ENCODE assay signal across 14 cellular contexts in the genomic region with DNA sequence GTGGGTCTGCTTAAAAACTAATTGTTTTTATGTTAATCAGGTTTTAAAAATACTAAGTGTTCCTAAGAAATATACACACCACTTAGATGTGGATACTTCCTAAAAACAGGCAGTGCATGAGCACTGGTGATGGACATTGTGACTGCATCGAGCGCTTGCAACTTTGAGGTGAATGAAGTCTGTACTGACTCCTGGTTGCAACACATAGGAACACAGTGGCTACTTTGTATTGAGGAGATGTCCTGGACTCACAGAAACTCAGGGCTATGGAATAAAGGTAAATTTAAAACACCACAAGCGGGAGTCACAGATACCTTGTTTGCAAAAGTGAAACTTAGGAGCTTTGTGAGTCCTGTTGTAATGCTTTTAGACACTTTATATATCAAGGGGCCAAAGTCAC. TPM values are rescaled to one million over a fixed set of nuclear protein-coding genes. Genes with fewer than 3 reads are reported as not detected.
DNase-seq lines count a peak whose midpoint lies in the region; ATAC-seq and TF ChIP-seq lines count a peak whose summit lies in the region.
"Had no signal": no experiment of that assay in that cellular context is flagged by ENCODE, and none has a peak within 500 bp of the region (broad histone marks: within the 10 kb centered on the region; RNA-seq: fewer than 3 reads in every experiment).

No MANE protein-coding gene starts in this region.

- in situ Hi-C loops in SK-MEL-5 (cut with HindIII; ENCODE audit: low pct_unique_long_range_greater_than_20kb, low sequenced_read_pairs), result no loop called here

- H3K27ac Mint-ChIP-seq in immature natural killer cell, result no peak overlapping the region

- peaks cover 29% of the 10 kb centered on the region for H3K27me3 ChIP-seq in left ventricle myocardium inferior (ENCODE audit: low read depth)
- no peaks in the 10 kb centered on the region for H3K27me3 ChIP-seq in thoracic aorta (replicated peaks; ENCODE audit: insufficient read depth)
- H3K27me3 ChIP-seq: breast epithelium had no signal

- no peak for TF ChIP-seq CTCF in left ventricle myocardium inferior (IDR thresholded peaks at IDR 0.05; ENCODE audit: borderline replicate concordance)
- TF ChIP-seq CTCF in thoracic aorta (IDR thresholded peaks at IDR 0.05), result no peak

- peaks cover 22 to 23% of the 10 kb centered on the region in 2 donors for H3K4me1 Mint-ChIP-seq in immature natural killer cell

- H3K4me3 ChIP-seq in left ventricle myocardium inferior, result peak overlapping the region; percentile 83
- H3K4me3 ChIP-seq in thoracic aorta, result peak overlapping the region; percentile 91

- H3K4me1 ChIP-seq in left ventricle myocardium inferior (peaks cover 20% of the 10 kb centered on the region), thoracic aorta (ENCODE audit: control insufficient read depth in 1 of 2, low read depth in 2 of 2) (peaks cover 4 to 13% of the 10 kb centered on the region in 2 donors)
- H3K4me1 ChIP-seq: breast epithelium, prostate gland had no signal

- H3K9me3 Mint-ChIP-seq in immature natural killer cell, result no peaks in the 10 kb centered on the region

- DNase-seq in left ventricle myocardium inferior (no peak), Right ventricle myocardium superior (no peak), SK-MEL-5 (ENCODE audit: low read depth, low spot score) (peak; percentile 21), immature natural killer cell (no peak), thoracic aorta (ENCODE audit: low spot score) (no peak), SK-N-DZ (ENCODE audit: low spot score) (no peak), NCI-H2029 treated with DMSO at 0.1 percent for 48 hours (lab: John Stamatoyannopoulos, UW) (no peak)
- DNase-seq: Kasumi-1, NCI-H446 treated with DMSO at 0.1 percent for 48 hours had no signal

- peaks cover 11 to 14% (median 11%) of the 10 kb centered on the region in 3 donors for H3K36me3 Mint-ChIP-seq in immature natural killer cell

- peaks cover 14 to 28% (median 24%) of the 10 kb centered on the region in 3 donors for H3K27me3 Mint-ChIP-seq in immature natural killer cell (ENCODE audit: low read depth in 3 of 3)

- no peak overlapping the region for H3K27ac ChIP-seq in left ventricle myocardium inferior (replicated peaks)
- no peak overlapping the region for H3K27ac ChIP-seq in thoracic aorta
- H3K27ac ChIP-seq: HL-60 had no signal

- H3K36me3 ChIP-seq in left ventricle myocardium inferior (peaks cover 6% of the 10 kb centered on the region), thoracic aorta (no peaks in the 10 kb centered on the region)
- H3K36me3 ChIP-seq: breast epithelium, prostate gland had no signal

- H3K9me3 ChIP-seq in left ventricle myocardium inferior (replicated peaks) (no peaks in the 10 kb centered on the region), thoracic aorta (no peaks in the 10 kb centered on the region)
- H3K9me3 ChIP-seq: breast epithelium, mucosa of descending colon, prostate gland had no signal

- intact Hi-C loops in left ventricle myocardium inferior (cut with micrococcal nuclease) (no loop called here), Right ventricle myocardium superior (cut with DNase I) (no loop called here)

- ATAC-seq in Right ventricle myocardium superior (ENCODE audit: poor library complexity), result no peak
- ATAC-seq in thoracic aorta (ENCODE audit: insufficient number of reproducible peaks, low FRiP score, low read depth), result no peak
- ATAC-seq in HG03432 (IDR thresholded peaks at IDR 0.05; ENCODE audit: unreplicated experiment), result no peak

- H3K4me3 Mint-ChIP-seq in immature natural killer cell, result peak overlapping the region; percentile 29 to 80 (median 79)

RNA-seq across cellular contexts. Expression of gene POLR1H, which starts 55.6 kb away (rescaled TPM):
- total RNA-seq in left ventricle myocardium inferior, result 17.5 TPM
- total RNA-seq in Right ventricle myocardium superior, result 12.2 TPM
- 27.9 and 32.4 TPM in 2 replicates for total RNA-seq in SK-MEL-5 (2014; rRNA removed; shearing (Covaris generic))
- 18.0 and 26.4 TPM in 2 replicates for polyA plus RNA-seq in SK-MEL-5 (2015; cell fraction: cytosol; rRNA removed)
- polyA plus RNA-seq in SK-MEL-5 (2015; cell fraction: nucleus; rRNA removed), result 30.2 and 36.8 TPM in 2 replicates
- 100 to 1,000 TPM in 1 of 3 donors, 10 to 100 TPM in 2; 68.8 to 114 (median 87.2) TPM for polyA plus RNA-seq in immature natural killer cell
- 10 to 100 TPM; 11.2 to 19.1 TPM for total RNA-seq in thoracic aorta
- polyA plus RNA-seq in SK-N-DZ (2014; cell fraction: cytosol; rRNA removed), result 51.4 and 54.4 TPM in 2 replicates
- polyA plus RNA-seq in SK-N-DZ (2014; cell fraction: nucleus; rRNA removed), result 33.3 and 36.2 TPM in 2 replicates
